In genomic region chr3:193240436-193240849, GRCh38 we compare ENCODE assay signal across 1 cellular context.
TF ChIP-seq lines count a peak whose summit lies in the region.

No MANE protein-coding gene starts in this region.

TF ChIP-seq in H1, 55 proteins besides CTCF, POLR2A, EP300 and RAD21 (continued from another document):
- TF ChIP-seq NANOG (IDR thresholded peaks at IDR 0.05; ENCODE audit: insufficient read depth, low read depth, low read length, poor library complexity, severe bottlenecking), result no peak
- no peak for TF ChIP-seq JUND (IDR thresholded peaks at IDR 0.05; ENCODE audit: low read length)
- no peak for TF ChIP-seq ASH2L (IDR thresholded peaks at IDR 0.05; ENCODE audit: low read length)
